Comparison of ENCODE assay signal across 10 cellular contexts in genomic region chr2:207201416-207201815, GRCh38. TPM values are rescaled to one million over a fixed set of nuclear protein-coding genes. Genes with fewer than 3 reads are reported as not detected.
"Had no signal": no experiment of that assay in that cellular context is flagged by ENCODE, and none has a peak within 500 bp of the region (broad histone marks: within the 10 kb centered on the region; RNA-seq: fewer than 3 reads in every experiment).

No MANE protein-coding gene starts in this region.

- H3K27ac ChIP-seq: GM23248 had no signal

- ATAC-seq: HCT116, K562 had no signal

- H3K4me3 ChIP-seq: GM23248, HAP-1, K562 had no signal

- DNase-seq: GM23248, GOT3, H7, HFFc6, IMR-90, KG1 had no signal

- H3K9ac ChIP-seq: GM23248 had no signal

- H3K9me3 ChIP-seq: HAP-1 had no signal

- H3K4me1 ChIP-seq: HAP-1 had no signal

- H3K36me3 ChIP-seq: HAP-1 had no signal

RNA-seq across cellular contexts. Expression of gene KLF7, which starts 35.7 kb away (rescaled TPM):
- total RNA-seq: HT-29 had no signal
